Comparison of ENCODE assay signal across 8 cellular contexts in the genomic region with DNA sequence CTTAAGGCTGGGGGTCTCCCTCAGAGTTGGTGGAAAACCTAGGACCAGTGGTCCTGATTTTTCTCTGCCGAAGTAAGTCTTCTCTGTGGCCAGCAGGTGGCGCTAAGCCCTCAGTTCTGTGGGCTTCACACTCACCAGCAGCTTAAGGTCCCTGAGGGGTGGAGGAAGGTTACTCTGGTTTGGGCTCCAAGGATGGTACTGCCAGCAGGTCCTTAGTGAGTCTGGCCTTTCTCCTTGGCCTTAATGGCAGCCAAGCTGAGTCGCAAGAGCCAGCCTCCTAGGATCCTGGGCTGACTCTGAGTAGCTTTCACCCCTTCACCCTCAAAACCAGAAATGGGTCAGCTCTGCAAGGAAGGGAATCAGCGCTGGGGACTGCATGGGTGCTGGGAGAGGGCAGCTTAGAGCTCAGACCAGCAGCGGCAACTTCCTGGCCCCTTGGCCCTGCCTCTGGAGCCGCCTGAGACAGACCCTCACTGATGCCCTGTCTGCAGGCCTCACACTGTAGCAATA. TPM values are rescaled to one million over a fixed set of nuclear protein-coding genes. Genes with fewer than 3 reads are reported as not detected.
DNase-seq lines count a peak whose midpoint lies in the region; ATAC-seq, FAIRE-seq and TF ChIP-seq lines count a peak whose summit lies in the region.

No MANE protein-coding gene starts in this region.

- ATAC-seq in RWPE2 (ENCODE audit: low read depth) (peak; percentile 49), gastroesophageal sphincter (peak; percentile 48)

- peak; percentile 81 for FAIRE-seq in GM19239 (lab: Jason Lieb, UNC)

- no peak overlapping the region for H2AFZ ChIP-seq in parathyroid adenoma

- TF ChIP-seq EP300 in gastroesophageal sphincter (IDR thresholded peaks at IDR 0.05) (no peak), transverse colon (IDR thresholded peaks at IDR 0.05; ENCODE audit: low read depth) (no peak)

- in situ Hi-C loops in transverse colon (cut with MboI; ENCODE audit: low pct_ligation_motif_present in 1 of 4, low pct_unique_long_range_greater_than_20kb in 1 of 4, low sequenced_read_pairs in 3 of 4): loop anchor here in 3 of 4 donors (5.0 to 10.0 kb wide), 2 partner anchors 121 to 123 kb away; no protein-coding TSS in a partner anchor

- DNase-seq in AG10803 (ENCODE audit: low read depth): peak; percentile 80
- DNase-seq in GM19239 (ENCODE audit: insufficient read length, low spot score): peak; percentile 52
- DNase-seq in LNCaP clone FGC (ENCODE audit: low read depth): peak; percentile 67
- no peak for DNase-seq in RWPE2 (ENCODE audit: low spot score)
- peak; percentile 57 for DNase-seq in activated effector memory CD4-positive, alpha-beta T cell treated with Interleukin-2 at 50 U/mL for 16 hours
- DNase-seq in transverse colon: peak; percentile 83

- H3K36me3 ChIP-seq in RWPE2 (ENCODE audit: low read depth) (no peaks in the 10 kb centered on the region), gastroesophageal sphincter (peaks cover 0 to 11% of the 10 kb centered on the region in 2 donors), parathyroid adenoma (ENCODE audit: control insufficient read depth, insufficient read depth, low read length) (no peaks in the 10 kb centered on the region), transverse colon (no peaks in the 10 kb centered on the region)

- H3K27me3 ChIP-seq in RWPE2 (ENCODE audit: insufficient read depth, poor library complexity, severe bottlenecking) (no peaks in the 10 kb centered on the region), gastroesophageal sphincter (no peaks in the 10 kb centered on the region), parathyroid adenoma (ENCODE audit: control insufficient read depth, insufficient read depth, low read length) (no peaks in the 10 kb centered on the region), transverse colon (no peaks in the 10 kb centered on the region)

- H3K4me3 ChIP-seq in AG10803 (ENCODE audit: low read length) (no peak overlapping the region), LNCaP clone FGC (ENCODE audit: low read depth, low read length) (no peak overlapping the region), RWPE2 (ENCODE audit: severe bottlenecking) (no peak overlapping the region), gastroesophageal sphincter (no peak overlapping the region), parathyroid adenoma (ENCODE audit: low read depth, low read length) (no peak overlapping the region), transverse colon (no peak overlapping the region)

- H3K4me1 ChIP-seq in RWPE2 (ENCODE audit: insufficient read depth, poor library complexity, severe bottlenecking) (no peaks in the 10 kb centered on the region), gastroesophageal sphincter (peaks cover 0 to 32% (median 7%) of the 10 kb centered on the region in 3 donors), parathyroid adenoma (no peaks in the 10 kb centered on the region), transverse colon (peaks cover 0 to 5% (median 2%) of the 10 kb centered on the region in 4 donors)

- WGBS in gastroesophageal sphincter (ENCODE audit: low coverage in 1 of 2), 2 donors: 77% methylated on average over 3 of the region's 6 CpGs; no CpG with 5 or more reads in 1 of the 2 donors
- 51% methylated on average over 6 of the region's 6 CpGs; no CpG with 5 or more reads in 1 of the 2 donors for WGBS in transverse colon (ENCODE audit: low coverage in 1 of 2), 2 donors

- TF ChIP-seq POLR2A in gastroesophageal sphincter (IDR thresholded peaks at IDR 0.05) (no peak), transverse colon (IDR thresholded peaks at IDR 0.05) (no peak)

- H3K9me3 ChIP-seq in RWPE2 (ENCODE audit: severe bottlenecking) (no peaks in the 10 kb centered on the region), gastroesophageal sphincter (no peaks in the 10 kb centered on the region), parathyroid adenoma (ENCODE audit: control insufficient read depth, low read length) (no peaks in the 10 kb centered on the region), transverse colon (no peaks in the 10 kb centered on the region)

- H3K79me2 ChIP-seq in parathyroid adenoma: no peaks in the 10 kb centered on the region

- intact Hi-C loops in transverse colon (cut with DNase I; ENCODE audit: low total_unique reads): loop anchor here (2.0 to 5.0 kb wide), 2 partner anchors 121 to 1317 kb away; no protein-coding TSS in a partner anchor

- no peak overlapping the region for H3K27ac ChIP-seq in RWPE2 (ENCODE audit: poor library complexity, severe bottlenecking)
- no peak overlapping the region for H3K27ac ChIP-seq in gastroesophageal sphincter
- no peak overlapping the region for H3K27ac ChIP-seq in parathyroid adenoma
- no peak overlapping the region for H3K27ac ChIP-seq in transverse colon

- TF ChIP-seq CTCF in AG10803 (conservative IDR thresholded peaks at IDR 0.05; ENCODE audit: low read length) (peak; percentile 91), LNCaP clone FGC (IDR thresholded peaks at IDR 0.05; ENCODE audit: control insufficient read depth, extremely low read depth, insufficient read depth) (peak; percentile 86), RWPE2 (IDR thresholded peaks at IDR 0.05; ENCODE audit: poor library complexity, severe bottlenecking) (peak; percentile 88), gastroesophageal sphincter (IDR thresholded peaks at IDR 0.05) (peak; percentile 85 to 92 (median 90)), parathyroid adenoma (IDR thresholded peaks at IDR 0.05) (peak; percentile 75), transverse colon (IDR thresholded peaks at IDR 0.05) (peak; percentile 87 to 94 (median 90))

- H3K9ac ChIP-seq in parathyroid adenoma: no peak overlapping the region

- no peak overlapping the region for H3K4me2 ChIP-seq in parathyroid adenoma (ENCODE audit: low read length)

RNA-seq across cellular contexts. Expression of gene KCNJ11, which starts 4.4 kb away (rescaled TPM):
- total RNA-seq in gastroesophageal sphincter (1 to 10 TPM in 3 of 4 donors, under 1 TPM in 1; 0.67 to 4.0 (median 2.8) TPM), transverse colon (100 to 1,000 TPM in 1 of 4 donors, 1 to 10 TPM in 2, not detected in 1; 1.3 to 135 (median 3.5) TPM)

RNA-seq across cellular contexts. Expression of gene NCR3LG1, which starts 32.5 kb away (rescaled TPM):
- total RNA-seq in gastroesophageal sphincter (1 to 10 TPM; 2.7 to 4.7 (median 3.9) TPM), transverse colon (10 to 100 TPM in 2 of 4 donors, 1 to 10 TPM in 2; 5.2 to 11.7 (median 9.4) TPM)
